Comparison of ENCODE assay signal across 9 cellular contexts in genomic region chr2:198127627-198128026, GRCh38.
DNase-seq lines count a peak whose midpoint lies in the region; ATAC-seq and TF ChIP-seq lines count a peak whose summit lies in the region.
"Had no signal": no experiment of that assay in that cellular context is flagged by ENCODE, and none has a peak within 500 bp of the region (broad histone marks: within the 10 kb centered on the region; RNA-seq: fewer than 3 reads in every experiment).

No MANE protein-coding gene starts in this region.

- H3K36me3 Mint-ChIP-seq in effector memory CD8-positive, alpha-beta T cell (ENCODE audit: insufficient read depth) = no peaks in the 10 kb centered on the region
- H3K36me3 Mint-ChIP-seq in mesothelial cell of epicardium = no peaks in the 10 kb centered on the region

- peak; percentile 55 to 72 for ATAC-seq in activated CD4-positive, CD25-positive, alpha-beta regulatory T cell treated with anti-CD3 and anti-CD28 coated beads, Interleukin-2, amount 50 U/mL, for 24 hours
- ATAC-seq in effector memory CD8-positive, alpha-beta T cell (replicated peaks) = peak; percentile 45

- no peaks in the 10 kb centered on the region for H3K4me1 Mint-ChIP-seq in effector memory CD8-positive, alpha-beta T cell (ENCODE audit: low read depth in 2 of 2)
- H3K4me1 Mint-ChIP-seq in mesothelial cell of epicardium = no peaks in the 10 kb centered on the region

- H3K9me3 Mint-ChIP-seq in effector memory CD8-positive, alpha-beta T cell = no peaks in the 10 kb centered on the region
- no peaks in the 10 kb centered on the region for H3K9me3 Mint-ChIP-seq in mesothelial cell of epicardium

- no peak overlapping the region for H3K4me3 Mint-ChIP-seq in effector memory CD8-positive, alpha-beta T cell
- no peak overlapping the region for H3K4me3 Mint-ChIP-seq in mesothelial cell of epicardium
- H3K4me3 Mint-ChIP-seq: activated naive CD8-positive, alpha-beta T cell had no signal

- H3K27me3 Mint-ChIP-seq in effector memory CD8-positive, alpha-beta T cell = no peaks in the 10 kb centered on the region
- H3K27me3 Mint-ChIP-seq in mesothelial cell of epicardium (ENCODE audit: low read depth) = peaks cover 36% of the 10 kb centered on the region
- H3K27me3 Mint-ChIP-seq: activated naive CD8-positive, alpha-beta T cell had no signal

- peak; percentile 63 for TF ChIP-seq CTCF in mesothelial cell of epicardium (IDR thresholded peaks at IDR 0.05; ENCODE audit: unreplicated experiment)

- no peak overlapping the region for H3K27ac Mint-ChIP-seq in effector memory CD8-positive, alpha-beta T cell
- H3K27ac Mint-ChIP-seq in mesothelial cell of epicardium = no peak overlapping the region
- H3K27ac Mint-ChIP-seq: activated naive CD8-positive, alpha-beta T cell had no signal

- DNase-seq in ELF-1 (ENCODE audit: low read depth, low spot score) (peak; percentile 11), HCEC 1CT (peak; percentile 38), NCI-H146 treated with DMSO at 0.1 percent for 48 hours (lab: John Stamatoyannopoulos, UW; ENCODE audit: unreplicated experiment) (peak; percentile 1), mesothelial cell of epicardium (ENCODE audit: low spot score in 2 of 2, unreplicated experiment in 2 of 2) (no peak), superior temporal gyrus (ENCODE audit: extremely low spot score) (peak; percentile 69), retina (no peak)
- peak in 1 of 3 experiments; percentile 15 for DNase-seq in effector memory CD8-positive, alpha-beta T cell

Comparison
In these comparisons a context has a peak if more than half of its experiments do, and no peak if none do; other contexts are left out.
1. DNase-seq: peak in ELF-1 (single experiment), HCEC 1CT (single experiment), NCI-H146 treated with DMSO at 0.1 percent for 48 hours (single experiment) and superior temporal gyrus (single experiment); none in mesothelial cell of epicardium (0 of 2) and retina (single experiment).